1 cellular context compared by ENCODE assay signal in the genomic region with DNA sequence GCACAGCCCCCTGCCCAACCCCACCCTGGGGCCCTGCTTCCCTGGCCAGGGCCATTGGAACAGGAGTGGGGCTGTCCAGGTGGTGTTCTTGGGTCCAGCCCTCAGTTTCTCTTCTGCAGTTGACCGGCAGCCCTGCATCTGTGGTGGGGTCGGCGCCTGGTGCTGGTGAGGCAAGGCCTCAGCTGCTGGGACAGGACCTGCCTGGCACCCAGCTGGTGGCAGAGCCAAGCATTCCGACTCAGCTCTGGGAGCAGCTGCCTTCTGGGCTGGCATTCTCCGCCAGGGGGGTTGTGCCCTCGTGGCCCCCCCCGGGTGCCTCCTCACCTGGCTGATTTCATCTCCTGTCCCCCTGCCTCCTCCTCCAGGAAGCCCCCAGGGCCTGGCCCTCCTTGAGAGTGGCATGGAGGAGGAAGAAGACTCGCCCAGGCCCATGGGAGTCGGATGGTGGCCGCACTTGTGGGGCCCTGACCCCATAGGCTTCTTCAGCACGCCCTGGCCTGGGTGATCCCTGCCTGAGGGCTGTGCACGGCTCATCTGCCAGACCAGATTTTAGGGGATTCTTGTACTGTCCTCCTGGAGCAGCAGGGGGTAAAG.
TF ChIP-seq lines count a peak whose summit lies in the region.

No MANE protein-coding gene starts in this region.

TF ChIP-seq in HepG2, 621 proteins besides CTCF, POLR2A, EP300 and RAD21:
- no peak for TF ChIP-seq GTF2F1 (IDR thresholded peaks at IDR 0.05; ENCODE audit: low read length)
- TF ChIP-seq JDP2 (CRISPR knock-in tag; IDR thresholded peaks at IDR 0.05; ENCODE audit: borderline replicate concordance): no peak
- no peak for TF ChIP-seq ZFP90 (CRISPR knock-in tag; IDR thresholded peaks at IDR 0.05; ENCODE audit: borderline replicate concordance)
- TF ChIP-seq CHCHD3 (CRISPR knock-in tag; IDR thresholded peaks at IDR 0.05): no peak
- TF ChIP-seq KDM3A (CRISPR knock-in tag; IDR thresholded peaks at IDR 0.05; ENCODE audit: low read depth): no peak
- no peak for TF ChIP-seq FOXC1 (CRISPR knock-in tag; IDR thresholded peaks at IDR 0.05; ENCODE audit: borderline replicate concordance)
- no peak for TF ChIP-seq TMF1 (CRISPR knock-in tag; IDR thresholded peaks at IDR 0.05; ENCODE audit: low read depth)
